In the genomic region with DNA sequence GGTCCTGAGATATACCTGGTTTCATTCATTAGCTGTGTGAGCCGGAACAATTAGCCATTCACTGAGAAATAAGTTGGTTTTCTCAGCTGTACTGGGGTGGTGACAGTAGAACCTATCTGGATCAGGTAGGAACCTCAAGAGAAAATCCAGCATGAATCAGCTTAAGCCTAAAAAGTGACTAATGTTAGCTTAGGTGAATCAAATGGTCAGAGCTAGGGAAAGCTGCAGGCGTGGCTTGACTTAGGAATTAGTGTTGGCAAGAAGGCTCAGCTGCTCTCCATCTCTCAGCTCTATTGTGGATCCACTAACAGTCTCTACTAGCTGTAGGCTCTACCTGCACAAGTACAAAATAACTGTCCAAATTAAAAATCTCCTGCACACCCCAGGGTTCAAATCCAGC, we compare ENCODE assay signal across 18 cellular contexts.
DNase-seq lines count a peak whose midpoint lies in the region; ATAC-seq and TF ChIP-seq lines count a peak whose summit lies in the region.
"Had no signal": no experiment of that assay in that cellular context is flagged by ENCODE, and none has a peak within 500 bp of the region (broad histone marks: within the 10 kb centered on the region; RNA-seq: fewer than 3 reads in every experiment).

No MANE protein-coding gene starts in this region.

- H3K27me3 Mint-ChIP-seq in MCF 10A (ENCODE audit: insufficient read depth, unreplicated experiment) = no peaks in the 10 kb centered on the region
- H3K27me3 Mint-ChIP-seq: CD4-positive, alpha-beta T cell had no signal

- H3K4me1 Mint-ChIP-seq in MCF 10A (ENCODE audit: insufficient read depth, unreplicated experiment) = peaks cover 8% of the 10 kb centered on the region
- H3K4me1 Mint-ChIP-seq: H9 had no signal

- no TSS peak for BruUV-seq in MCF 10A (replicated peaks; lab: Mats Ljungman, UMichigan)

- H3K4me3 ChIP-seq in breast epithelium (no peak overlapping the region), RWPE2 (ENCODE audit: severe bottlenecking) (no peak overlapping the region)
- H3K4me3 ChIP-seq: A549, GM12878 had no signal

- peaks cover 13% of the 10 kb centered on the region for H3K9me3 Mint-ChIP-seq in MCF 10A (ENCODE audit: unreplicated experiment)

- TF ChIP-seq POLR2A in breast epithelium (IDR thresholded peaks at IDR 0.05) = no peak

- no peak overlapping the region for H3K4me3 Mint-ChIP-seq in MCF 10A (ENCODE audit: unreplicated experiment)
- H3K4me3 Mint-ChIP-seq: CD4-positive, alpha-beta T cell; H9 had no signal

- H3K27ac ChIP-seq in breast epithelium (no peak overlapping the region), RWPE2 (ENCODE audit: poor library complexity, severe bottlenecking) (no peak overlapping the region), epithelial cell of prostate (no peak overlapping the region)
- H3K27ac ChIP-seq: 22Rv1, A549, C4-2B had no signal

- H3K9me3 ChIP-seq in breast epithelium (no peaks in the 10 kb centered on the region), RWPE2 (ENCODE audit: severe bottlenecking) (no peaks in the 10 kb centered on the region)
- H3K9me3 ChIP-seq: A549, Caco-2 had no signal

- intact Hi-C loops in MCF 10A (cut with micrococcal nuclease) (no loop called here), breast epithelium (cut with DNase I; ENCODE audit: low total_unique reads) (no loop called here)

- no peaks in the 10 kb centered on the region for H3K36me3 Mint-ChIP-seq in MCF 10A (ENCODE audit: insufficient read depth, unreplicated experiment)

- H3K27me3 ChIP-seq in breast epithelium (no peaks in the 10 kb centered on the region), RWPE2 (ENCODE audit: insufficient read depth, poor library complexity, severe bottlenecking) (no peaks in the 10 kb centered on the region)

- CTCF ChIA-PET in MCF 10A (lab: Yijun Ruan, JAX) = interaction anchor here (0.6 to 1.3 kb wide), 6 partner anchors 9 to 653 kb away, joined by 3 to 5 read pairs (median 4); no protein-coding TSS in a partner anchor

- DNase-seq in MCF 10A (ENCODE audit: unreplicated experiment) (peak; percentile 20), breast epithelium (ENCODE audit: low spot score in 2 of 2) (no peak), RWPE2 (ENCODE audit: low spot score) (no peak), epithelial cell of prostate (ENCODE audit: low read depth, low spot score) (peak; percentile 76), NCI-H69 (lab: John Stamatoyannopoulos, UW) (no peak)
- DNase-seq: AML-193; Caco-2; CD4-positive, alpha-beta T cell; DMS153; DND-41; EL; H9 had no signal

- H3K36me3 ChIP-seq in breast epithelium = no peaks in the 10 kb centered on the region
- H3K36me3 ChIP-seq in RWPE2 (ENCODE audit: low read depth) = no peaks in the 10 kb centered on the region

- TF ChIP-seq CTCF in MCF 10A (IDR thresholded peaks at IDR 0.05; ENCODE audit: unreplicated experiment) (no peak), breast epithelium (IDR thresholded peaks at IDR 0.05) (no peak), RWPE2 (IDR thresholded peaks at IDR 0.05; ENCODE audit: poor library complexity, severe bottlenecking) (no peak)

- H3K4me1 ChIP-seq in breast epithelium (no peaks in the 10 kb centered on the region), RWPE2 (ENCODE audit: insufficient read depth, poor library complexity, severe bottlenecking) (no peaks in the 10 kb centered on the region)
- H3K4me1 ChIP-seq: A549, Caco-2 had no signal

- no peak overlapping the region for H3K27ac Mint-ChIP-seq in MCF 10A (ENCODE audit: low read depth, unreplicated experiment)
- H3K27ac Mint-ChIP-seq: CD4-positive, alpha-beta T cell; H9 had no signal

- POLR2A ChIA-PET in MCF 10A (lab: Yijun Ruan, JAX) = no interaction called here

- ATAC-seq in RWPE2 (ENCODE audit: low read depth) (peak; percentile 87), GM21786 (IDR thresholded peaks at IDR 0.05; ENCODE audit: unreplicated experiment) (no peak), HG02571 (IDR thresholded peaks at IDR 0.05; ENCODE audit: unreplicated experiment) (no peak)
- ATAC-seq: A549, GM12878 had no signal

Comparison
In these comparisons a context has a peak if more than half of its experiments do, and no peak if none do; other contexts are left out.
1. DNase-seq: peak in MCF 10A (single experiment) and epithelial cell of prostate (single experiment); none in breast epithelium (0 of 2), RWPE2 (single experiment) and NCI-H69 (single experiment).